Comparison of ENCODE assay signal across 15 cellular contexts in the genomic region with DNA sequence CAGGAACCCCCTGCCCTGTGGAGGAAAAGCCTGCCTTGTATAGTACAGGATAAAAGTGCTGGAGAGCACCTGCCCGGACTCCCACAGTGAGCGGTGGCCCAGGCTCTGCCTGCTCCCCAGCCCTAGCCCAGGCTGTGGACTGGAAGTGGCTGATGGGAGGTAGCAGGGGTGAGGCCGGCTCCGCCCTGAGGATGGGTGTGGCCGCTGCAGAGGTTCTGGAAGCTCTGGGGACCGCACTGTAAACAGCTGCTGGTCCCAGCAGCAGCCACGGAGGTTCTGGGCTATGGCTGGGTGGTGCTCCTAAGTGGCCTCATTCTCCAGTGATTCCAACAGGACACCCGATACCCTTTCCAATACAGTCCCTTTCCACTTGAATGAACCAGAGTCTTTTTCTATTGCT. TPM values are rescaled to one million over a fixed set of nuclear protein-coding genes. Genes with fewer than 3 reads are reported as not detected.
DNase-seq lines count a peak whose midpoint lies in the region; ATAC-seq, FAIRE-seq and TF ChIP-seq lines count a peak whose summit lies in the region.
"Had no signal": no experiment of that assay in that cellular context is flagged by ENCODE, and none has a peak within 500 bp of the region (broad histone marks: within the 10 kb centered on the region; RNA-seq: fewer than 3 reads in every experiment).

No MANE protein-coding gene starts in this region.

- in situ Hi-C loops in GM13976 (cut with MboI; ENCODE audit: low sequenced_read_pairs, unreplicated experiment): no loop called here

- H2BK5ac ChIP-seq in H9 (ENCODE audit: insufficient read length, low read length): no peak overlapping the region

- H4K8ac ChIP-seq in H9 (replicated peaks; ENCODE audit: insufficient read length, low read depth, low read length): no peak overlapping the region

- no peak overlapping the region for H3K18ac ChIP-seq in H9 (ENCODE audit: insufficient read length, low read depth, low read length)

- no peak for FAIRE-seq in urothelium cell line (lab: Jason Lieb, UNC)
- FAIRE-seq: D721Med had no signal

- peaks cover 21 to 23% of the 10 kb centered on the region in 2 experiments for H3K9me3 Mint-ChIP-seq in H9

- no peak overlapping the region for H2AK5ac ChIP-seq in H9 (ENCODE audit: insufficient read length, low read length)

- no peak overlapping the region for H2BK120ac ChIP-seq in H9 (ENCODE audit: low read depth, low read length, poor library complexity, severe bottlenecking)

- 0 out of 2 replicates have a peak overlapping the region, but pooled peaks have one; percentile 14 for H2BK15ac ChIP-seq in H9 (ENCODE audit: low read depth, low read length)

- H3K9ac ChIP-seq in BLaER1 treated with 17β-estradiol and CSF1 and Interleukin-3, amounts not matched to agents 10 nM and 100 nM: no peak overlapping the region
- no peak overlapping the region for H3K9ac ChIP-seq in H9 (ENCODE audit: extremely low read depth, insufficient read length, low read length)

- H2BK20ac ChIP-seq in H9 (ENCODE audit: low read depth, low read length, poor library complexity, severe bottlenecking): no peak overlapping the region

- no peak overlapping the region for H3K27ac ChIP-seq in BLaER1 treated with 17β-estradiol and CSF1 and Interleukin-3, amounts not matched to agents 10 nM and 100 nM
- H3K27ac ChIP-seq in H9 (ENCODE audit: insufficient read length, low read depth, low read length): no peak overlapping the region

- peaks cover 3% of the 10 kb centered on the region; the same call in 1 of the 2 replicates for H3K27me3 Mint-ChIP-seq in H9 (ENCODE audit: low read depth)

- H3K4me3 ChIP-seq in BLaER1 treated with 17β-estradiol and CSF1 and Interleukin-3, amounts not matched to agents 10 nM and 100 nM: no peak overlapping the region

- H3K4me1 Mint-ChIP-seq in H9: peaks cover 9 to 10% of the 10 kb centered on the region in 2 experiments

- no peaks in the 10 kb centered on the region for H3K79me1 ChIP-seq in H9 (ENCODE audit: insufficient read depth, low read depth, low read length, poor library complexity, severe bottlenecking)

- no peak overlapping the region for H3K23ac ChIP-seq in H9 (ENCODE audit: insufficient read length, low read depth, low read length)

- no CpG with 5 or more reads among the region's 8 CpGs for WGBS in H9 (ENCODE audit: extremely low coverage, insufficient read length, low lambda C conversion rate)

- no peaks in the 10 kb centered on the region for H4K20me1 ChIP-seq in BLaER1 treated with 17β-estradiol and CSF1 and Interleukin-3, amounts not matched to agents 10 nM and 100 nM
- no peaks in the 10 kb centered on the region for H4K20me1 ChIP-seq in H9 (ENCODE audit: control insufficient read depth, insufficient read depth, insufficient read length)

- 0 out of 22 replicates have a peak, but pooled peaks cover 0 to 8% (median 0%) of the 10 kb centered on the region in 11 experiments for H3K27me3 ChIP-seq in BLaER1 treated with 17β-estradiol and CSF1 and Interleukin-3, amounts not matched to agents 10 nM and 100 nM
- H3K27me3 ChIP-seq in H9 (ENCODE audit: insufficient read depth, low read length): no peaks in the 10 kb centered on the region

- peak; percentile 100 for ATAC-seq in left colon

- TF ChIP-seq CTCF in H9 (conservative IDR thresholded peaks at IDR 0.05) (no peak), GM13976 (IDR thresholded peaks at IDR 0.05; ENCODE audit: borderline replicate concordance, control extremely low read depth, extremely low read depth, insufficient read depth, missing control alignments) (no peak)

- H2AFZ ChIP-seq in H9 (ENCODE audit: low read length): no peak overlapping the region

- no peak overlapping the region for H3T11ph ChIP-seq in H9 (ENCODE audit: low read length)

- peak overlapping the region; percentile 49 to 97 (median 70) for H3K4me2 ChIP-seq in BLaER1 treated with 17β-estradiol and CSF1 and Interleukin-3, amounts not matched to agents 10 nM and 100 nM
- no peak overlapping the region for H3K4me2 ChIP-seq in H9 (ENCODE audit: insufficient read depth, insufficient read length, low read length)

- no peaks in the 10 kb centered on the region for H3K79me2 ChIP-seq in H9 (ENCODE audit: insufficient read depth, low read length)

- peak; percentile 60 for DNase-seq in H9
- peak; percentile 11 for DNase-seq in NCI-H748 treated with DMSO at 0.1 percent for 48 hours (lab: John Stamatoyannopoulos, UW)
- DNase-seq in left colon: peak; percentile 57 to 78
- no peak for DNase-seq in GM13976 (ENCODE audit: low spot score)
- DNase-seq in SKM-1 treated with dmso at 0.1 percent for 144 hours (lab: John Stamatoyannopoulos, UW; ENCODE audit: unreplicated experiment): no peak
- DNase-seq in foreskin melanocyte: no peak
- DNase-seq in urothelium cell line (ENCODE audit: low spot score): no peak
- DNase-seq: central memory CD4-positive, alpha-beta T cell; naive B cell; NCI-H1694 had no signal

- H3K56ac ChIP-seq in H9 (ENCODE audit: insufficient read length, low read depth, low read length): no peak overlapping the region

- peaks cover 4 to 19% (median 6%) of the 10 kb centered on the region in 3 experiments for H3K36me3 Mint-ChIP-seq in H9 (ENCODE audit: insufficient read depth in 1 of 3, low read depth in 3 of 3)

- H4K91ac ChIP-seq in H9 (ENCODE audit: insufficient read length, low read depth, low read length): no peak overlapping the region

- H3K27ac Mint-ChIP-seq in H9: no peak overlapping the region
- H3K27ac Mint-ChIP-seq: activated T-helper 2 cell treated with anti-CD3 and anti-CD28 coated beads, Interferon-gamma antibody, Interleukin-2, Interleukin-4, amounts not matched to agents 10 μg/mL and 5 μg/mL and 100 μg/mL, durations not matched to agents 14 hours and 24 hours and 36 hours; naive B cell had no signal

- no peak overlapping the region for H3K14ac ChIP-seq in H9 (ENCODE audit: insufficient read depth, low read length)

- H3K4ac ChIP-seq in H9 (ENCODE audit: low read depth, low read length): no peak overlapping the region

- H3K9me3 ChIP-seq in BLaER1 treated with 17β-estradiol and CSF1 and Interleukin-3, amounts not matched to agents 10 nM and 100 nM (replicated peaks in 1 of 11): no peaks in the 10 kb centered on the region
- no peaks in the 10 kb centered on the region for H3K9me3 ChIP-seq in H9 (ENCODE audit: control insufficient read depth, low read depth, low read length)

- no peak overlapping the region for H3K4me3 Mint-ChIP-seq in H9
- H3K4me3 Mint-ChIP-seq: naive B cell had no signal

- H2BK12ac ChIP-seq in H9 (ENCODE audit: insufficient read length, low read depth, low read length): no peak overlapping the region

- intact Hi-C loops in left colon (cut with DNase I, micrococcal nuclease): no loop called here

- no peak overlapping the region for H4K5ac ChIP-seq in H9 (ENCODE audit: insufficient read length, low read depth, low read length)

- peaks cover 37 to 57% (median 54%) of the 10 kb centered on the region in 10 experiments for H3K4me1 ChIP-seq in BLaER1 treated with 17β-estradiol and CSF1 and Interleukin-3, amounts not matched to agents 10 nM and 100 nM
- H3K4me1 ChIP-seq in H9 (ENCODE audit: insufficient read depth, low read length): no peaks in the 10 kb centered on the region

- H3K23me2 ChIP-seq in H9 (ENCODE audit: insufficient read length, low read depth, low read length, poor library complexity, severe bottlenecking): no peaks in the 10 kb centered on the region

- H3K36me3 ChIP-seq in BLaER1 treated with 17β-estradiol and CSF1 and Interleukin-3, amounts not matched to agents 10 nM and 100 nM: no peaks in the 10 kb centered on the region

RNA-seq across cellular contexts. Expression of gene HELT, which starts 56.6 kb away (rescaled TPM):
- total RNA-seq in H9 (2021) (not detected in 2 replicates), left colon (not detected)
- total RNA-seq: activated T-helper 2 cell treated with anti-CD3 and anti-CD28 coated beads, Interferon-gamma antibody, Interleukin-2, Interleukin-4, amounts not matched to agents 10 μg/mL and 5 μg/mL and 100 μg/mL, durations not matched to agents 14 hours and 24 hours and 36 hours; liver; pulmonary artery endothelial cell had no signal

Comparison
In these comparisons a context has a peak if more than half of its experiments do, and no peak if none do; other contexts are left out.
1. DNase-seq: peak in H9 (single experiment), NCI-H748 treated with DMSO at 0.1 percent for 48 hours (single experiment) and left colon (2 of 2); none in GM13976 (single experiment), SKM-1 treated with dmso at 0.1 percent for 144 hours (single experiment), foreskin melanocyte (single experiment) and urothelium cell line (single experiment).